ENCODE assay signal across 1 cellular context in the genomic region with DNA sequence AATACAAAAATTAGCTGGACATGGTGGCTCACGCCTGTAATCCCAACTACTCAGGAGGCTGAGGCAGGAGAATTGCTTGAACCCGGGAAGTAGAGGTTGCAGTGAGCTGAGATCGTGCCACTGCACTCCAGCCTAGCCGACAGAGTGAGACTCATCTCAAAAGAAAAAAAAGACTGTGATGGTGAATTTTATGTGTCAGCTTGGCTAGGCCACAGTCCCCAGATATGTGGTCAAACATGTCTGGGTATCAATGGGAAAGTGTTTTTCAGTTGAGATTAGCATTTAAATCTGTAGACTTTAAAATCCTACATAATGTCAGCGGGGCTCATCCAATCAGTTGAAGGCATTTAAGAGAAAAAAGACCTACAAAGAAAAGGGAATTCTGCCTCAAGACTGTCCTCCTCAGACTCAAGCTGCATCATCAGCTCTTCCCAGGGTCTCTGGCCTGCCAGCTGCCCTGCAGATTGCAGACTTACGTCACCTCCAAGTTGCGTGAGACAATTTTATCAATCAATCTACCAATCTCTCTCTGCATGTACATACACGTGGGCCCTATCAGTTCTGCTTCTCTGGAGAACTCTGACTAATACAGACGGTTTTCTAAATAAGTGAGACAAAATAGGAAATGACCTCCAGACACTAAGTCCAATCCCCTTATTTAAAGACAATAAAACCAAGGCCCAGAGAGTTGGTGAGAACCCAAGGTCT.
TF ChIP-seq lines count a peak whose summit lies in the region.

No MANE protein-coding gene starts in this region.

TF ChIP-seq in K562, 482 proteins besides CTCF, POLR2A, EP300 and RAD21 (continued from another document and continues in another):
- TF ChIP-seq, protein P1, sequence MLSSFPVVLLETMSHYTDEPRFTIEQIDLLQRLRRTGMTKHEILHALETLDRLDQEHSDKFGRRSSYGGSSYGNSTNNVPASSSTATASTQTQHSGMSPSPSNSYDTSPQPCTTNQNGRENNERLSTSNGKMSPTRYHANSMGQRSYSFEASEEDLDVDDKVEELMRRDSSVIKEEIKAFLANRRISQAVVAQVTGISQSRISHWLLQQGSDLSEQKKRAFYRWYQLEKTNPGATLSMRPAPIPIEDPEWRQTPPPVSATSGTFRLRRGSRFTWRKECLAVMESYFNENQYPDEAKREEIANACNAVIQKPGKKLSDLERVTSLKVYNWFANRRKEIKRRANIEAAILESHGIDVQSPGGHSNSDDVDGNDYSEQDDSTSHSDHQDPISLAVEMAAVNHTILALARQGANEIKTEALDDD (IDR thresholded peaks at IDR 0.05): no peak
- TF ChIP-seq TAF9B (IDR thresholded peaks at IDR 0.05; ENCODE audit: partially characterized antibody) (peak; percentile 37), ZNF3 (CRISPR knock-in tag; IDR thresholded peaks at IDR 0.05) (no peak), ATF7 (IDR thresholded peaks at IDR 0.05) (peak; percentile 94), TCF7L2 (IDR thresholded peaks at IDR 0.05; ENCODE audit: low read depth, low read length) (no peak), NCOR1 (IDR thresholded peaks at IDR 0.05) (peak; percentile 60; the same call in 1 of the 2 replicates), JUN (IDR thresholded peaks at IDR 0.05; ENCODE audit: borderline replicate concordance, low read depth, low read length) (peak; percentile 86), JUN (CRISPR knock-in tag; IDR thresholded peaks at IDR 0.05; ENCODE audit: borderline replicate concordance) (no peak), POLR2H (tag; IDR thresholded peaks at IDR 0.05; ENCODE audit: low read depth) (no peak), CAMTA2 (CRISPR knock-in tag; conservative IDR thresholded peaks at IDR 0.05) (no peak), ILF3 (IDR thresholded peaks at IDR 0.05; ENCODE audit: borderline replicate concordance) (no peak), FUS (optimal IDR thresholded peaks at IDR 0.05; ENCODE audit: low read depth, low read length) (no peak), MCM7 (IDR thresholded peaks at IDR 0.05) (no peak), ZFPM2 (CRISPR knock-in tag; IDR thresholded peaks at IDR 0.05) (no peak), RCOR1 (IDR thresholded peaks at IDR 0.05; ENCODE audit: borderline replicate concordance in 1 of 2, low read depth in 2 of 2, low read length in 2 of 2) (peak in 1 of 2 experiments; percentile 75; a peak in 2 of 4 replicates), ZNF668 (CRISPR knock-in tag; IDR thresholded peaks at IDR 0.05) (no peak), TRIM24 (IDR thresholded peaks at IDR 0.05) (peak; percentile 57; a peak in 2 of 4 replicates), ATF1 (CRISPR knock-in tag; IDR thresholded peaks at IDR 0.05) (no peak), ATF1 (tag; IDR thresholded peaks at IDR 0.05) (peak; percentile 68), TOE1 (IDR thresholded peaks at IDR 0.05; ENCODE audit: borderline replicate concordance) (no peak), TOE1 (CRISPR knock-in tag; IDR thresholded peaks at IDR 0.05; ENCODE audit: borderline replicate concordance, low read depth) (no peak), COPS2 (conservative IDR thresholded peaks at IDR 0.05) (no peak), ZEB2 (IDR thresholded peaks at IDR 0.05) (peak; percentile 32; the same call in 1 of the 2 replicates), PHTF2 (CRISPR knock-in tag; IDR thresholded peaks at IDR 0.05) (no peak), EP400 (IDR thresholded peaks at IDR 0.05) (peak; percentile 58), KLF13 (tag; IDR thresholded peaks at IDR 0.05; ENCODE audit: borderline replicate concordance, low read depth) (no peak), HDAC3 (IDR thresholded peaks at IDR 0.05; ENCODE audit: borderline replicate concordance, partially characterized antibody) (peak; percentile 33), ZNF134 (CRISPR knock-in tag; conservative IDR thresholded peaks at IDR 0.05) (0 out of 2 replicates have a peak, but pooled peaks have one; percentile 39), MEIS2 (IDR thresholded peaks at IDR 0.05; ENCODE audit: partially characterized antibody) (peak; percentile 65), POLR2AphosphoS5 (IDR thresholded peaks at IDR 0.05; ENCODE audit: control insufficient read depth, insufficient read depth, low read depth, low read length) (peak; percentile 37; the same call in 1 of the 2 replicates), BCL6 (CRISPR knock-in tag; IDR thresholded peaks at IDR 0.05) (no peak), SOX6 (IDR thresholded peaks at IDR 0.05) (peak; percentile 54; the same call in 1 of the 2 replicates), ZNF217 (CRISPR knock-in tag; IDR thresholded peaks at IDR 0.05) (no peak), HNRNPUL1 (IDR thresholded peaks at IDR 0.05; ENCODE audit: low read length) (no peak), SMARCE1 (IDR thresholded peaks at IDR 0.05) (peak; percentile 48; the same call in 1 of the 2 replicates), CTBP1 (IDR thresholded peaks at IDR 0.05; ENCODE audit: borderline replicate concordance) (peak; percentile 47; the same call in 1 of the 2 replicates), HOXB6 (CRISPR knock-in tag; IDR thresholded peaks at IDR 0.05; ENCODE audit: borderline replicate concordance) (no peak), SMAD3 (CRISPR knock-in tag; conservative IDR thresholded peaks at IDR 0.05) (no peak), FOXM1 (IDR thresholded peaks at IDR 0.05; ENCODE audit: low read depth) (0 out of 2 replicates have a peak, but pooled peaks have one; percentile 15), FOXM1 (CRISPR knock-in tag; IDR thresholded peaks at IDR 0.05; ENCODE audit: low read depth) (no peak), HMG20A (CRISPR knock-in tag; conservative IDR thresholded peaks at IDR 0.05) (no peak), JUNB (CRISPR knock-in tag; conservative IDR thresholded peaks at IDR 0.05) (no peak), HDAC6 (IDR thresholded peaks at IDR 0.05; ENCODE audit: low read depth, low read length) (no peak), ZNF224 (CRISPR knock-in tag; IDR thresholded peaks at IDR 0.05) (no peak), IFI16 (CRISPR knock-in tag; IDR thresholded peaks at IDR 0.05) (no peak), CBX1 (IDR thresholded peaks at IDR 0.05; ENCODE audit: low read depth) (no peak), TEAD1 (CRISPR knock-in tag; IDR thresholded peaks at IDR 0.05) (peak in 1 of 2 experiments; percentile 50; a peak in 1 of 4 replicates), POLR2G (IDR thresholded peaks at IDR 0.05; ENCODE audit: low read depth, low read length) (no peak), CHD4 (IDR thresholded peaks at IDR 0.05; ENCODE audit: insufficient read depth, insufficient replicate concordance, low read depth, low read length, poor library complexity, severe bottlenecking) (no peak), NR2F6 (CRISPR knock-in tag; IDR thresholded peaks at IDR 0.05) (no peak), PHF20 (IDR thresholded peaks at IDR 0.05; ENCODE audit: partially characterized antibody) (no peak), SP2 (IDR thresholded peaks at IDR 0.05; ENCODE audit: extremely low read depth, low read depth, low read length, poor library complexity, severe bottlenecking) (no peak), ADNP (tag; IDR thresholded peaks at IDR 0.05) (no peak), CBFA2T2 (conservative IDR thresholded peaks at IDR 0.05) (peak; percentile 79), MYNN (IDR thresholded peaks at IDR 0.05) (no peak), MYNN (CRISPR knock-in tag; IDR thresholded peaks at IDR 0.05) (no peak), EHMT2 (IDR thresholded peaks at IDR 0.05) (no peak), CEBPG (CRISPR knock-in tag; IDR thresholded peaks at IDR 0.05) (peak; percentile 84), CEBPG (tag; conservative IDR thresholded peaks at IDR 0.05 in 1 of 2, IDR thresholded peaks at IDR 0.05 in 1 of 2) (peak; percentile 50 to 86; a peak in 3 of 4 replicates), SMARCA4 (IDR thresholded peaks at IDR 0.05) (peak; percentile 72; the same call in 1 of the 2 replicates), SAP30 (IDR thresholded peaks at IDR 0.05; ENCODE audit: borderline replicate concordance, insufficient read depth, low read depth, low read length, poor library complexity, severe bottlenecking) (no peak)
- TF ChIP-seq, protein P2, sequence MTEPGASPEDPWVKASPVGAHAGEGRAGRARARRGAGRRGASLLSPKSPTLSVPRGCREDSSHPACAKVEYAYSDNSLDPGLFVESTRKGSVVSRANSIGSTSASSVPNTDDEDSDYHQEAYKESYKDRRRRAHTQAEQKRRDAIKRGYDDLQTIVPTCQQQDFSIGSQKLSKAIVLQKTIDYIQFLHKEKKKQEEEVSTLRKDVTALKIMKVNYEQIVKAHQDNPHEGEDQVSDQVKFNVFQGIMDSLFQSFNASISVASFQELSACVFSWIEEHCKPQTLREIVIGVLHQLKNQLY (CRISPR knock-in tag; conservative IDR thresholded peaks at IDR 0.05): no peak
- TF ChIP-seq, protein P3, sequence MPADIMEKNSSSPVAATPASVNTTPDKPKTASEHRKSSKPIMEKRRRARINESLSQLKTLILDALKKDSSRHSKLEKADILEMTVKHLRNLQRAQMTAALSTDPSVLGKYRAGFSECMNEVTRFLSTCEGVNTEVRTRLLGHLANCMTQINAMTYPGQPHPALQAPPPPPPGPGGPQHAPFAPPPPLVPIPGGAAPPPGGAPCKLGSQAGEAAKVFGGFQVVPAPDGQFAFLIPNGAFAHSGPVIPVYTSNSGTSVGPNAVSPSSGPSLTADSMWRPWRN (IDR thresholded peaks at IDR 0.05; ENCODE audit: low read depth): peak; percentile 67; the same call in 1 of the 2 replicates
- TF ChIP-seq, protein P4, sequence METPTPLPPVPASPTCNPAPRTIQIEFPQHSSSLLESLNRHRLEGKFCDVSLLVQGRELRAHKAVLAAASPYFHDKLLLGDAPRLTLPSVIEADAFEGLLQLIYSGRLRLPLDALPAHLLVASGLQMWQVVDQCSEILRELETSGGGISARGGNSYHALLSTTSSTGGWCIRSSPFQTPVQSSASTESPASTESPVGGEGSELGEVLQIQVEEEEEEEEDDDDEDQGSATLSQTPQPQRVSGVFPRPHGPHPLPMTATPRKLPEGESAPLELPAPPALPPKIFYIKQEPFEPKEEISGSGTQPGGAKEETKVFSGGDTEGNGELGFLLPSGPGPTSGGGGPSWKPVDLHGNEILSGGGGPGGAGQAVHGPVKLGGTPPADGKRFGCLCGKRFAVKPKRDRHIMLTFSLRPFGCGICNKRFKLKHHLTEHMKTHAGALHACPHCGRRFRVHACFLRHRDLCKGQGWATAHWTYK (CRISPR knock-in tag; IDR thresholded peaks at IDR 0.05): no peak
- TF ChIP-seq, protein P5, sequence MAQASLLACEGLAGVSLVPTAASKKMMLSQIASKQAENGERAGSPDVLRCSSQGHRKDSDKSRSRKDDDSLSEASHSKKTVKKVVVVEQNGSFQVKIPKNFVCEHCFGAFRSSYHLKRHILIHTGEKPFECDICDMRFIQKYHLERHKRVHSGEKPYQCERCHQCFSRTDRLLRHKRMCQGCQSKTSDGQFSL (CRISPR knock-in tag; IDR thresholded peaks at IDR 0.05): no peak
- TF ChIP-seq, protein P5 (tag; IDR thresholded peaks at IDR 0.05): no peak
- TF ChIP-seq, protein P6, sequence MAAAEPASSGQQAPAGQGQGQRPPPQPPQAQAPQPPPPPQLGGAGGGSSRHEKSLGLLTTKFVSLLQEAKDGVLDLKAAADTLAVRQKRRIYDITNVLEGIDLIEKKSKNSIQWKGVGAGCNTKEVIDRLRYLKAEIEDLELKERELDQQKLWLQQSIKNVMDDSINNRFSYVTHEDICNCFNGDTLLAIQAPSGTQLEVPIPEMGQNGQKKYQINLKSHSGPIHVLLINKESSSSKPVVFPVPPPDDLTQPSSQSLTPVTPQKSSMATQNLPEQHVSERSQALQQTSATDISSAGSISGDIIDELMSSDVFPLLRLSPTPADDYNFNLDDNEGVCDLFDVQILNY (CRISPR knock-in tag; IDR thresholded peaks at IDR 0.05): no peak
- TF ChIP-seq, protein P7, sequence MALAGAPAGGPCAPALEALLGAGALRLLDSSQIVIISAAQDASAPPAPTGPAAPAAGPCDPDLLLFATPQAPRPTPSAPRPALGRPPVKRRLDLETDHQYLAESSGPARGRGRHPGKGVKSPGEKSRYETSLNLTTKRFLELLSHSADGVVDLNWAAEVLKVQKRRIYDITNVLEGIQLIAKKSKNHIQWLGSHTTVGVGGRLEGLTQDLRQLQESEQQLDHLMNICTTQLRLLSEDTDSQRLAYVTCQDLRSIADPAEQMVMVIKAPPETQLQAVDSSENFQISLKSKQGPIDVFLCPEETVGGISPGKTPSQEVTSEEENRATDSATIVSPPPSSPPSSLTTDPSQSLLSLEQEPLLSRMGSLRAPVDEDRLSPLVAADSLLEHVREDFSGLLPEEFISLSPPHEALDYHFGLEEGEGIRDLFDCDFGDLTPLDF (CRISPR knock-in tag; IDR thresholded peaks at IDR 0.05): no peak
- TF ChIP-seq, protein P8, sequence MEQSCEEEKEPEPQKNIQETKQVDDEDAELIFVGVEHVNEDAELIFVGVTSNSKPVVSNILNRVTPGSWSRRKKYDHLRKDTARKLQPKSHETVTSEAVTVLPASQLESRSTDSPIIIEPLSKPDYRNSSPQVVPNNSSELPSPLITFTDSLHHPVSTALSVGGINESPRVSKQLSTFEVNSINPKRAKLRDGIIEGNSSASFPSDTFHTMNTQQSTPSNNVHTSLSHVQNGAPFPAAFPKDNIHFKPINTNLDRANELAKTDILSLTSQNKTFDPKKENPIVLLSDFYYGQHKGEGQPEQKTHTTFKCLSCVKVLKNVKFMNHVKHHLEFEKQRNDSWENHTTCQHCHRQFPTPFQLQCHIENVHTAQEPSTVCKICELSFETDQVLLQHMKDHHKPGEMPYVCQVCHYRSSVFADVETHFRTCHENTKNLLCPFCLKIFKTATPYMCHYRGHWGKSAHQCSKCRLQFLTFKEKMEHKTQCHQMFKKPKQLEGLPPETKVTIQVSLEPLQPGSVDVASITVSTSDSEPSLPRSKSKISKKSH (CRISPR knock-in tag; IDR thresholded peaks at IDR 0.05): no peak
